ENCODE assay signal across 1 cellular context in the genomic region with DNA sequence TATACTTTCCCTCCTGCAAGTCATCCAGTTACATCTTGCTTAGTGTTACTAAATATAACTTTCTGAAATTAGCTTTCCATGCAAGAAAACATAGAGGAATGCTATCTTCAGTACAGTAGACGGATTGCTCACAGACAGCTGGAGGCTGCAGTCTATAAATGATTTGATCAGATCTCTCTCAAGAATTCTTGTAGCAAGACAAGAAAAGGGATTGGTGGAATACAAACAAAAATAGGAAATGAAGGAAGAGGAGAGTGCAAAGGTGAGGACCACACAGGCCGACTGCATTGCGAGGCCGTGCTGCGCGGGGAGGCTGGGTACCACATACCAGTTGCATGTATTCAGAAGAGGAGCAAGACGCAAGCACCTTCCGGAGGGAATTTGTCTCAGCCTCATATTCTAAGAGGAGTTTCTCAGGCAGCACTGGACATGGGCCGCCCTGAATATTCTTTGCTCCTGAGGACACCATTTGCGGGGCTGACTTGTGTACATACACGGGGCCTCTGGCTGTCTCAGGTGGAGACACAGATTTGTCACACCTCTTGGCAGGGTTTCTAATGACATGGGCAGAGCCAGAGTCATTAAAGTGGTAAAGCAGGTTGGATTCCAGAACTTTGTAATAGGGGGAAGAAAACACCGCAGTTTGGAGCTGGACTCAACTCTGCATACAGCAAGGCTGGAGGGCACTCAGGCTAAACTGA.
TF ChIP-seq lines count a peak whose summit lies in the region.

No MANE protein-coding gene starts in this region.

TF ChIP-seq in SK-N-SH treated with all-trans-retinoic acid at 6 μM for 48 hours, 23 proteins besides CTCF, POLR2A, EP300 and RAD21 (continued from another document):
- TF ChIP-seq, protein P1, sequence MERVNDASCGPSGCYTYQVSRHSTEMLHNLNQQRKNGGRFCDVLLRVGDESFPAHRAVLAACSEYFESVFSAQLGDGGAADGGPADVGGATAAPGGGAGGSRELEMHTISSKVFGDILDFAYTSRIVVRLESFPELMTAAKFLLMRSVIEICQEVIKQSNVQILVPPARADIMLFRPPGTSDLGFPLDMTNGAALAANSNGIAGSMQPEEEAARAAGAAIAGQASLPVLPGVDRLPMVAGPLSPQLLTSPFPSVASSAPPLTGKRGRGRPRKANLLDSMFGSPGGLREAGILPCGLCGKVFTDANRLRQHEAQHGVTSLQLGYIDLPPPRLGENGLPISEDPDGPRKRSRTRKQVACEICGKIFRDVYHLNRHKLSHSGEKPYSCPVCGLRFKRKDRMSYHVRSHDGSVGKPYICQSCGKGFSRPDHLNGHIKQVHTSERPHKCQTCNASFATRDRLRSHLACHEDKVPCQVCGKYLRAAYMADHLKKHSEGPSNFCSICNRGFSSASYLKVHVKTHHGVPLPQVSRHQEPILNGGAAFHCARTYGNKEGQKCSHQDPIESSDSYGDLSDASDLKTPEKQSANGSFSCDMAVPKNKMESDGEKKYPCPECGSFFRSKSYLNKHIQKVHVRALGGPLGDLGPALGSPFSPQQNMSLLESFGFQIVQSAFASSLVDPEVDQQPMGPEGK (CRISPR knock-in tag; IDR thresholded peaks at IDR 0.05; ENCODE audit: borderline replicate concordance), result no peak
